In the genomic region with DNA sequence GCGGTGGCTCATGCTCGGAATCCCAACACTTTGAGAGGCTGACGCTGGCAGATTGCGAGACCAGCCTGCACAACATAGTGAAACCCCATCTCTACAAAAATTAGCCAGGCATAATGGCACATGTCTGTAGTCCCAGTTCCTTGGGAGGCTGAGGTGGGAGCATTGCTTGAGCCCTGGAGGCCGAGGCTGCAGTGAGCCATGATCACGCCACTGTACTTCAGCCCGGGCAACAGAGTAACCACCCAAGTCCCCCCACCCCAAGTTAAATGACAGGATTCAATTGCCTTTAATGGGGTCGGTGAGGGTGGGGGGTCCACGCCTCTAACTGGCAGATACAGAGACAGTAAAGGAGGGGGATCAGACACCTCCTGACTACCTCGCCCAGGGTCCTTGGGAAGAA, we compare ENCODE assay signal across 33 cellular contexts. TPM values are rescaled to one million over a fixed set of nuclear protein-coding genes. Genes with fewer than 3 reads are reported as not detected.
DNase-seq lines count a peak whose midpoint lies in the region; ATAC-seq and TF ChIP-seq lines count a peak whose summit lies in the region.
"Had no signal": no experiment of that assay in that cellular context is flagged by ENCODE, and none has a peak within 500 bp of the region (broad histone marks: within the 10 kb centered on the region; RNA-seq: fewer than 3 reads in every experiment).

No MANE protein-coding gene starts in this region.

- no peak for ATAC-seq in HG03439 (IDR thresholded peaks at IDR 0.05; ENCODE audit: unreplicated experiment)
- ATAC-seq: A549; CD8-positive, alpha-beta T cell had no signal

- H2BK12ac ChIP-seq in trophoblast cell (ENCODE audit: low read length): no peak overlapping the region

- no peaks in the 10 kb centered on the region for H3F3A ChIP-seq in GM23248 (ENCODE audit: insufficient read depth)

- H3K79me2 ChIP-seq in trophoblast cell (ENCODE audit: control insufficient read depth, insufficient read depth, low read length, poor library complexity) (no peaks in the 10 kb centered on the region), GM23248 (ENCODE audit: insufficient read depth) (no peaks in the 10 kb centered on the region)

- no peaks in the 10 kb centered on the region for H3K79me1 ChIP-seq in trophoblast cell (ENCODE audit: low read length)

- H3K14ac ChIP-seq in trophoblast cell (ENCODE audit: low read length): no peak overlapping the region

- H3K9ac ChIP-seq in trophoblast cell (ENCODE audit: low read length): peak overlapping the region; percentile 59
- H3K9ac ChIP-seq in GM23248: no peak overlapping the region
- H3K9ac ChIP-seq: BLaER1; BLaER1 treated with 17β-estradiol and CSF1 and Interleukin-3, amounts not matched to agents 10 nM and 100 nM had no signal

- no peak overlapping the region for H3K23ac ChIP-seq in trophoblast cell (ENCODE audit: low read length)

- TF ChIP-seq POLR2A in esophagus squamous epithelium (IDR thresholded peaks at IDR 0.05): no peak

- DNase-seq in esophagus squamous epithelium (lab: John Stamatoyannopoulos, UW): no peak
- no peak for DNase-seq in trophoblast cell
- no peak for DNase-seq in GM23248
- no peak for DNase-seq in NCI-H345 treated with DMSO at 0.1 percent for 48 hours (lab: John Stamatoyannopoulos, UW; ENCODE audit: unreplicated experiment)
- DNase-seq: 8988T; ACHN; AML-193; BE2C; C1 segment of cervical spinal cord; Caco-2; Calu3; CD4-positive, alpha-beta memory T cell; CD4-positive, alpha-beta T cell; CD4-positive, CD25-positive, alpha-beta regulatory T cell; CD8-positive, alpha-beta memory T cell; CD8-positive, alpha-beta T cell; COR-L47; DMS 273 treated with DMSO at 0.1 percent for 48 hours; DMS153; DMS53; DMS79; DMS79 treated with DMSO at 0.1 percent for 48 hours; DND-41; EL had no signal

- 86 to 88% methylated on average over 10 of the region's 10 CpGs for WGBS in esophagus, 2 donors
- WGBS in esophagus squamous epithelium, 2 donors: 75 to 88% methylated on average over 4 to 8 of the region's 10 CpGs
- WGBS in trophoblast cell (ENCODE audit: extremely low coverage, insufficient coverage, insufficient read length): no CpG with 5 or more reads among the region's 10 CpGs
- WGBS in GM23248 (ENCODE audit: low coverage in 1 of 2, low lambda C conversion rate in 2 of 2, missing lambda C conversion rate in 2 of 2), 2 experiments: 95 to 96% methylated on average over 10 of the region's 10 CpGs

- H2AK5ac ChIP-seq in trophoblast cell (ENCODE audit: low read length): no peak overlapping the region

- H3K27ac ChIP-seq in esophagus (ENCODE audit: low read depth in 2 of 2, low read length in 1 of 2): peak overlapping the region; percentile 73 to 74
- peak overlapping the region in 3 of 4 donors; percentile 57 to 83 (median 74) for H3K27ac ChIP-seq in esophagus squamous epithelium
- H3K27ac ChIP-seq in trophoblast cell (ENCODE audit: low read depth, low read length): no peak overlapping the region
- H3K27ac ChIP-seq in GM23248: no peak overlapping the region
- H3K27ac ChIP-seq: 22Rv1; A549; BLaER1; BLaER1 treated with 17β-estradiol and CSF1 and Interleukin-3, amounts not matched to agents 10 nM and 100 nM; C4-2B had no signal

- H3K4me2 ChIP-seq in trophoblast cell (ENCODE audit: low read length) (no peak overlapping the region), GM23248 (ENCODE audit: unreplicated experiment) (no peak overlapping the region)
- H3K4me2 ChIP-seq: A549; BLaER1; BLaER1 treated with 17β-estradiol and CSF1 and Interleukin-3, amounts not matched to agents 10 nM and 100 nM had no signal

- H3K27me3 ChIP-seq in esophagus (ENCODE audit: control insufficient read depth in 1 of 2, insufficient read depth in 2 of 2, low read length in 2 of 2): no peaks in the 10 kb centered on the region
- no peaks in the 10 kb centered on the region for H3K27me3 ChIP-seq in esophagus squamous epithelium
- no peaks in the 10 kb centered on the region for H3K27me3 ChIP-seq in trophoblast cell (ENCODE audit: insufficient read depth, low read length)
- no peaks in the 10 kb centered on the region for H3K27me3 ChIP-seq in GM23248 (replicated peaks; ENCODE audit: insufficient read depth)
- H3K27me3 ChIP-seq: BE2C; BLaER1; BLaER1 treated with 17β-estradiol and CSF1 and Interleukin-3, amounts not matched to agents 10 nM and 100 nM had no signal

- H3K4ac ChIP-seq in trophoblast cell (ENCODE audit: low read depth, low read length): no peak overlapping the region

- H3K4me3 ChIP-seq in esophagus (ENCODE audit: low read depth in 1 of 2, low read length in 2 of 2) (no peak overlapping the region), esophagus squamous epithelium (no peak overlapping the region), trophoblast cell (ENCODE audit: low read depth, low read length) (no peak overlapping the region), GM23248 (no peak overlapping the region)
- H3K4me3 ChIP-seq: A549; BLaER1; BLaER1 treated with 17β-estradiol and CSF1 and Interleukin-3, amounts not matched to agents 10 nM and 100 nM had no signal

- H4K8ac ChIP-seq in trophoblast cell (ENCODE audit: low read depth, low read length): no peak overlapping the region

- no peak for TF ChIP-seq CTCF in esophagus squamous epithelium (IDR thresholded peaks at IDR 0.05)

- H3K9me3 ChIP-seq in esophagus (ENCODE audit: control insufficient read depth in 2 of 2, insufficient read depth in 1 of 2, low read depth in 1 of 2, low read length in 1 of 2) (no peaks in the 10 kb centered on the region), esophagus squamous epithelium (no peaks in the 10 kb centered on the region), trophoblast cell (ENCODE audit: insufficient read depth, low read depth, low read length) (peaks cover 6% of the 10 kb centered on the region), GM23248 (ENCODE audit: low read depth) (no peaks in the 10 kb centered on the region)
- H3K9me3 ChIP-seq: A549; BE2C; BLaER1; BLaER1 treated with 17β-estradiol and CSF1 and Interleukin-3, amounts not matched to agents 10 nM and 100 nM; Caco-2 had no signal

- no peak overlapping the region for H4K91ac ChIP-seq in trophoblast cell (ENCODE audit: low read depth, low read length)

- H3K4me1 ChIP-seq in esophagus (ENCODE audit: control insufficient read depth in 2 of 2, insufficient read depth in 2 of 2, low read length in 1 of 2) (peaks cover 4 to 26% of the 10 kb centered on the region in 2 donors), esophagus squamous epithelium (peaks cover 0 to 50% (median 0%) of the 10 kb centered on the region in 3 donors), trophoblast cell (ENCODE audit: control insufficient read depth in 1 of 2, insufficient read depth in 2 of 2, low read length in 2 of 2) (peaks cover 5 to 10% of the 10 kb centered on the region in 2 experiments), GM23248 (ENCODE audit: insufficient read depth) (peaks cover 6% of the 10 kb centered on the region; the same call in 1 of the 2 replicates)
- H3K4me1 ChIP-seq: BE2C; BLaER1; BLaER1 treated with 17β-estradiol and CSF1 and Interleukin-3, amounts not matched to agents 10 nM and 100 nM; Caco-2 had no signal

- H3K18ac ChIP-seq in trophoblast cell (ENCODE audit: low read length): no peak overlapping the region

- intact Hi-C loops in esophagus squamous epithelium (cut with DNase I): no loop called here

- H2BK5ac ChIP-seq in trophoblast cell (ENCODE audit: low read depth, low read length, poor library complexity): no peak overlapping the region

- no peak overlapping the region for H4K12ac ChIP-seq in trophoblast cell (ENCODE audit: low read depth, low read length)

- H2AFZ ChIP-seq in trophoblast cell (ENCODE audit: insufficient read depth, low read length, poor library complexity) (no peak overlapping the region), GM23248 (no peak overlapping the region)

- peaks cover 0 to 46% of the 10 kb centered on the region in 2 donors for H3K36me3 ChIP-seq in esophagus (ENCODE audit: control insufficient read depth in 2 of 2, insufficient read depth in 2 of 2, low read length in 1 of 2)
- H3K36me3 ChIP-seq in esophagus squamous epithelium: peaks cover 20 to 100% (median 38%) of the 10 kb centered on the region in 3 donors
- H3K36me3 ChIP-seq in trophoblast cell (ENCODE audit: control insufficient read depth in 1 of 2, insufficient read depth in 2 of 2, low read length in 2 of 2): peaks cover 24 to 30% of the 10 kb centered on the region in 2 experiments
- H3K36me3 ChIP-seq in GM23248 (ENCODE audit: low read depth): no peaks in the 10 kb centered on the region; the same call in 1 of the 2 replicates
- H3K36me3 ChIP-seq: BE2C, BLaER1 had no signal

- in situ Hi-C loops in GM23248 (cut with MboI): no loop called here

- H3K9me2 ChIP-seq in GM23248 (ENCODE audit: insufficient read depth): no peaks in the 10 kb centered on the region

- H4K20me1 ChIP-seq in GM23248 (ENCODE audit: insufficient read depth): no peaks in the 10 kb centered on the region
- H4K20me1 ChIP-seq: BLaER1; BLaER1 treated with 17β-estradiol and CSF1 and Interleukin-3, amounts not matched to agents 10 nM and 100 nM had no signal

- no peak overlapping the region for H2BK120ac ChIP-seq in trophoblast cell (ENCODE audit: insufficient read depth, low read length, poor library complexity)

RNA-seq across cellular contexts. Expression of gene EMP2, which starts 44.9 kb away (rescaled TPM):
- polyA plus RNA-seq in esophagus (10 to 100 TPM; 68.6 to 90.9 TPM), GM23248 (2016; fragmentation: Nextera tagmentation; extraction: Ambion mirVana) (65.7 and 73.7 TPM in 2 replicates)
- total RNA-seq in esophagus squamous epithelium: 100 to 1,000 TPM; 108 to 121 (median 109) TPM
- 34.8 and 40.1 TPM in 2 replicates for polyA plus RNA-seq in trophoblast cell (2013)
- 23.0 and 26.0 TPM in 2 replicates for total RNA-seq in GM23248 (2014; rRNA removed; shearing (Covaris generic))
- total RNA-seq: B cell; CD4-positive, alpha-beta memory T cell; CD4-positive, alpha-beta T cell; CD4-positive, CD25-positive, alpha-beta regulatory T cell; CD8-positive, alpha-beta memory T cell; CD8-positive, alpha-beta T cell had no signal
- polyA plus RNA-seq: CD14-positive monocyte; CD4-positive, alpha-beta memory T cell; CD4-positive, CD25-positive, alpha-beta regulatory T cell; CD8-positive, alpha-beta memory T cell had no signal

Comparison
In these comparisons a context has a peak if more than half of its experiments do, and no peak if none do; other contexts are left out.
1. H3K27ac ChIP-seq: peak in esophagus (2 of 2) and esophagus squamous epithelium (3 of 4); none in trophoblast cell (single experiment) and GM23248 (single experiment).